ENCODE assay signal across 18 cellular contexts in genomic region chr18:40987581-40987980, GRCh38.
"Had no signal": no experiment of that assay in that cellular context is flagged by ENCODE, and none has a peak within 500 bp of the region (broad histone marks: within the 10 kb centered on the region; RNA-seq: fewer than 3 reads in every experiment).

No MANE protein-coding gene starts in this region.

- ATAC-seq: gastroesophageal sphincter; naive thymus-derived CD4-positive, alpha-beta T cell; psoas muscle; right lobe of liver; stimulated activated effector memory CD8-positive, alpha-beta T cell treated with anti-CD3 and anti-CD28 coated beads, Interleukin-12 subunit alpha, Interleukin-12 subunit beta, amount 100 ng/mL, for 72 hours; stimulated activated naive CD8-positive, alpha-beta T cell treated with anti-CD3 and anti-CD28 coated beads, Interleukin-15, Interleukin-2, amounts not matched to agents 100 U/mL and 50 U/mL, for 24 hours had no signal

- H3K27me3 ChIP-seq: esophagus squamous epithelium, gastroesophageal sphincter, neutrophil, right lobe of liver, suprapubic skin, thyroid gland had no signal

- H3K27ac ChIP-seq: epithelial cell of prostate, esophagus squamous epithelium, gastroesophageal sphincter, neutrophil, psoas muscle, right lobe of liver, suprapubic skin, thyroid gland had no signal

- DNase-seq: effector memory CD4-positive, alpha-beta T cell; esophagus squamous epithelium; foreskin fibroblast; kidney glomerular epithelial cell; naive thymus-derived CD4-positive, alpha-beta T cell; nephron progenitor cell; psoas muscle; retina; right lobe of liver; stimulated activated CD4-positive, alpha-beta T cell treated with anti-CD3 and anti-CD28 coated beads, Interleukin-4, amount 100 ng/mL, for 1 hour; stimulated activated CD8-positive, alpha-beta memory T cell treated with anti-CD3 and anti-CD28 coated beads, Interleukin-4, amount 100 ng/mL, for 48 hours; stimulated activated naive CD8-positive, alpha-beta T cell treated with anti-CD3 and anti-CD28 coated beads, Interleukin-15, Interleukin-2, amounts not matched to agents 100 U/mL and 50 U/mL, for 24 hours; thyroid gland had no signal

- H3K36me3 ChIP-seq: esophagus squamous epithelium, gastroesophageal sphincter, neutrophil, right lobe of liver, suprapubic skin, thyroid gland had no signal

- H3K4me3 ChIP-seq: esophagus squamous epithelium, gastroesophageal sphincter, psoas muscle, right lobe of liver, suprapubic skin, thyroid gland had no signal

- H3K4me1 ChIP-seq: esophagus squamous epithelium, gastroesophageal sphincter, psoas muscle, right lobe of liver, suprapubic skin, thyroid gland had no signal

- H3K9me3 ChIP-seq: esophagus squamous epithelium, gastroesophageal sphincter, neutrophil, psoas muscle, right lobe of liver, suprapubic skin, thyroid gland had no signal
